Comparison of ENCODE assay signal across 20 cellular contexts in the genomic region with DNA sequence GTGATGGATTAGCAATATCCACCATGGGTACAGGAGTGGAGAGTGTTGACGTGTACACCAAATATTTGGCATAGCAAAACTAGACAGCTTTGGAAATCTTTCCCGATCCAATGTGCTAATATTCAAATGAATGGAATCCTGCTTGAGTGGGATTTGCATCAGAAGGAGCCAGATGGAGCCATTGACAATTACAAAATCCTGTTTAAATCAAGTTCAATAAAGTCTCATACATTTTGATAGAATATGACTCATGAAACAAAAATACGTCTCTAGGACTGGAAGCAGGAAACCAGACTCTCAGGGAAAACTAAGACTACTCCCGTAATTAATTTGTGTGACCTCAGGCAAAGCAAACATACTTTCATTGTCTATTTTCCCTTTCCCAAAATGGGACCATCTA. TPM values are rescaled to one million over a fixed set of nuclear protein-coding genes. Genes with fewer than 3 reads are reported as not detected.
DNase-seq lines count a peak whose midpoint lies in the region; ATAC-seq and TF ChIP-seq lines count a peak whose summit lies in the region.
"Had no signal": no experiment of that assay in that cellular context is flagged by ENCODE, and none has a peak within 500 bp of the region (broad histone marks: within the 10 kb centered on the region; RNA-seq: fewer than 3 reads in every experiment).

No MANE protein-coding gene starts in this region.

- peaks cover 9% of the 10 kb centered on the region for H3K4me1 Mint-ChIP-seq in stimulated activated memory B cell treated with anti-CD40 and anti-IgM and Interleukin-4, amounts not matched to agents 10 μg/mL and 1 μg/mL and 100 μg/mL, for 72 hours
- H3K4me1 Mint-ChIP-seq: CD14-positive monocyte, immature natural killer cell had no signal

- H3K4me1 ChIP-seq in RWPE2 (ENCODE audit: insufficient read depth, poor library complexity, severe bottlenecking): peaks cover 36% of the 10 kb centered on the region
- H3K4me1 ChIP-seq in fibroblast of lung (ENCODE audit: control insufficient read depth, extremely low read depth, insufficient read depth, low read length): peaks cover 15% of the 10 kb centered on the region
- peaks cover 35% of the 10 kb centered on the region for H3K4me1 ChIP-seq in skeletal muscle satellite cell (ENCODE audit: control insufficient read depth, insufficient read depth, low read length)
- H3K4me1 ChIP-seq: Peyer's patch had no signal

- no peak overlapping the region for H3K27ac Mint-ChIP-seq in stimulated activated memory B cell treated with anti-CD40 and anti-IgM and Interleukin-4, amounts not matched to agents 10 μg/mL and 1 μg/mL and 100 μg/mL, for 72 hours
- H3K27ac Mint-ChIP-seq: activated naive CD4-positive, alpha-beta T cell treated with anti-CD3 and anti-CD28 coated beads for 36 hours; CD14-positive monocyte; effector memory CD8-positive, alpha-beta T cell; immature natural killer cell; mesothelial cell of epicardium had no signal

- H3K36me3 ChIP-seq in RWPE2 (ENCODE audit: low read depth): no peaks in the 10 kb centered on the region
- H3K36me3 ChIP-seq in fibroblast of lung (ENCODE audit: control insufficient read depth, insufficient read depth, low read length): no peaks in the 10 kb centered on the region
- no peaks in the 10 kb centered on the region for H3K36me3 ChIP-seq in skeletal muscle satellite cell (ENCODE audit: insufficient read depth, low read length)
- H3K36me3 ChIP-seq: Peyer's patch, vagina had no signal

- no peak for TF ChIP-seq CTCF in RWPE2 (IDR thresholded peaks at IDR 0.05; ENCODE audit: poor library complexity, severe bottlenecking)
- TF ChIP-seq CTCF in fibroblast of lung (conservative IDR thresholded peaks at IDR 0.05 in 1 of 2, IDR thresholded peaks at IDR 0.05 in 1 of 2; ENCODE audit: low read depth in 1 of 2, low read length in 2 of 2): no peak

- no peaks in the 10 kb centered on the region for H3K36me3 Mint-ChIP-seq in stimulated activated memory B cell treated with anti-CD40 and anti-IgM and Interleukin-4, amounts not matched to agents 10 μg/mL and 1 μg/mL and 100 μg/mL, for 72 hours
- H3K36me3 Mint-ChIP-seq: CD14-positive monocyte, immature natural killer cell, mesothelial cell of epicardium had no signal

- H3K27ac ChIP-seq in RWPE2 (ENCODE audit: poor library complexity, severe bottlenecking) (peak overlapping the region; percentile 94), fibroblast of lung (ENCODE audit: insufficient read depth, low read length) (no peak overlapping the region)
- H3K27ac ChIP-seq: vagina had no signal

- no peaks in the 10 kb centered on the region for H3K9me3 ChIP-seq in RWPE2 (ENCODE audit: severe bottlenecking)
- H3K9me3 ChIP-seq in fibroblast of lung (ENCODE audit: control insufficient read depth, insufficient read depth, low read depth, low read length): no peaks in the 10 kb centered on the region
- H3K9me3 ChIP-seq in skeletal muscle satellite cell (replicated peaks; ENCODE audit: low read length): no peaks in the 10 kb centered on the region
- H3K9me3 ChIP-seq: Peyer's patch, vagina had no signal

- peaks cover 56% of the 10 kb centered on the region for H3K79me2 ChIP-seq in fibroblast of lung (ENCODE audit: control insufficient read depth, insufficient read depth, low read length)

- peaks cover 23% of the 10 kb centered on the region for H3K27me3 Mint-ChIP-seq in stimulated activated memory B cell treated with anti-CD40 and anti-IgM and Interleukin-4, amounts not matched to agents 10 μg/mL and 1 μg/mL and 100 μg/mL, for 72 hours

- H3K4me3 ChIP-seq in RWPE2 (ENCODE audit: severe bottlenecking) (no peak overlapping the region), fibroblast of lung (replicated peaks in 1 of 4; ENCODE audit: control extremely low read depth in 1 of 4, insufficient read depth in 1 of 4, low read depth in 3 of 4, low read length in 4 of 4) (no peak overlapping the region), skeletal muscle satellite cell (ENCODE audit: low read length) (no peak overlapping the region)
- H3K4me3 ChIP-seq: Peyer's patch, vagina had no signal

- H3K9ac ChIP-seq in fibroblast of lung (ENCODE audit: insufficient read depth, low read length) (no peak overlapping the region), skeletal muscle satellite cell (ENCODE audit: low read depth, low read length) (no peak overlapping the region)

- DNase-seq in ELR (ENCODE audit: low read depth) (peak; percentile 75), RWPE2 (ENCODE audit: low spot score) (no peak), fibroblast of lung (ENCODE audit: low read depth in 2 of 2) (peak; percentile 49 to 92), DMS53 (lab: John Stamatoyannopoulos, UW) (no peak)
- DNase-seq: activated CD4-positive, CD25-positive, alpha-beta regulatory T cell treated with anti-CD3 and anti-CD28 coated beads, Interleukin-2, amount 50 U/mL, for 72 hours; activated CD8-positive, alpha-beta memory T cell treated with anti-CD3 and anti-CD28 coated beads, Interleukin-2, amount 50 U/mL, for 4 hours; activated naive CD4-positive, alpha-beta T cell treated with anti-CD3 and anti-CD28 coated beads for 36 hours; effector memory CD8-positive, alpha-beta T cell; immature natural killer cell; NCI-H187 treated with DMSO at 0.1 percent for 48 hours; NCI-H526; Peyer's patch; stimulated activated naive CD4-positive, alpha-beta T cell had no signal

- H3K27me3 ChIP-seq in RWPE2 (ENCODE audit: insufficient read depth, poor library complexity, severe bottlenecking): no peaks in the 10 kb centered on the region
- H3K27me3 ChIP-seq in fibroblast of lung (ENCODE audit: control insufficient read depth, insufficient read depth, low read length): no peaks in the 10 kb centered on the region
- no peaks in the 10 kb centered on the region for H3K27me3 ChIP-seq in skeletal muscle satellite cell (ENCODE audit: control insufficient read depth, insufficient read depth, low read length)
- H3K27me3 ChIP-seq: Peyer's patch, vagina had no signal

- H4K20me1 ChIP-seq in fibroblast of lung (ENCODE audit: control insufficient read depth, extremely low read depth, insufficient read depth, low read length): no peaks in the 10 kb centered on the region

- H3K9me3 Mint-ChIP-seq in stimulated activated memory B cell treated with anti-CD40 and anti-IgM and Interleukin-4, amounts not matched to agents 10 μg/mL and 1 μg/mL and 100 μg/mL, for 72 hours: no peaks in the 10 kb centered on the region
- H3K9me3 Mint-ChIP-seq: activated naive CD4-positive, alpha-beta T cell treated with anti-CD3 and anti-CD28 coated beads for 36 hours; effector memory CD8-positive, alpha-beta T cell; mesothelial cell of epicardium had no signal

- H3K4me2 ChIP-seq in fibroblast of lung (ENCODE audit: extremely low read depth, insufficient read depth, low read length) (no peak overlapping the region), skeletal muscle satellite cell (ENCODE audit: low read length) (peak overlapping the region; percentile 16)

- ATAC-seq in RWPE2 (ENCODE audit: low read depth) (peak; percentile 39), HG03571 (IDR thresholded peaks at IDR 0.05; ENCODE audit: unreplicated experiment) (no peak), GM21423 (IDR thresholded peaks at IDR 0.05; ENCODE audit: unreplicated experiment) (no peak)
- no peak for ATAC-seq in stimulated activated memory B cell treated with anti-CD40 and anti-IgM and Interleukin-4, amounts not matched to agents 10 μg/mL and 1 μg/mL and 100 μg/mL, for 72 hours
- ATAC-seq: effector memory CD8-positive, alpha-beta T cell had no signal

- H2AFZ ChIP-seq in fibroblast of lung (ENCODE audit: low read length): no peak overlapping the region

- no peak overlapping the region for H3K4me3 Mint-ChIP-seq in stimulated activated memory B cell treated with anti-CD40 and anti-IgM and Interleukin-4, amounts not matched to agents 10 μg/mL and 1 μg/mL and 100 μg/mL, for 72 hours
- H3K4me3 Mint-ChIP-seq: activated naive CD4-positive, alpha-beta T cell treated with anti-CD3 and anti-CD28 coated beads for 36 hours; CD14-positive monocyte; effector memory CD8-positive, alpha-beta T cell; immature natural killer cell; mesothelial cell of epicardium had no signal

RNA-seq across cellular contexts. Expression of a gene that starts 13.0 kb away (rescaled TPM):
- 457 and 560 TPM in 2 replicates for total RNA-seq in fibroblast of lung
- polyA plus RNA-seq in fibroblast of lung: 227 and 340 TPM in 2 replicates
- polyA plus RNA-seq in fibroblast of lung (2012): 211 and 288 TPM in 2 replicates
- 619 and 991 TPM in 2 replicates for polyA minus RNA-seq in fibroblast of lung (ENCODE audit: low replicate concordance)
- 43.3 and 98.3 TPM in 2 replicates for total RNA-seq in skeletal muscle satellite cell (2012; rRNA removed)
- polyA plus RNA-seq: immature natural killer cell had no signal

Comparison
In these comparisons a context has a peak if more than half of its experiments do, and no peak if none do; other contexts are left out.
1. DNase-seq: peak in ELR (single experiment) and fibroblast of lung (2 of 2); none in RWPE2 (single experiment) and DMS53 (single experiment).